Comparison of ENCODE assay signal across 35 cellular contexts in the genomic region with DNA sequence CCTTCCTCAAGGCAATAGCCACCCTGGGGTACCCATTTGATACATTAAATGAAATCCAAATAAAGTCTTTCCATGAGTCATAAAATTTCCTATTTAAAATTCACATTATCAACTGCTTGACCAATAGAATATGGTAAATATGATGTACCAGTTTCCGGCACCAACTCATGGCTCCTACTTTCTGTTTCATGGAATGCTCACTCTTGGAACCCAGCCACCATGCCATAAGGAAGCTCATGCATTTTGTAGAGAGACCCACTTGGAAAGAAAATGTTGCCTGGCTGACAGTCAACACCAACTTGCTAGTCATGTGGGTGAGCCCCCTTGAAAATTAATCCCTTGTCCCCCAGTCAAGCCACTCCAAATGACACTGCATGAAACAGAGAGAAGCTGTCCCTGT. TPM values are rescaled to one million over a fixed set of nuclear protein-coding genes. Genes with fewer than 3 reads are reported as not detected.
A peak's percentile ranks its signal among the peaks of the same experiment; 100 is the strongest.
DNase-seq lines count a peak whose midpoint lies in the region; TF ChIP-seq lines count a peak whose summit lies in the region.
"Had no signal": no experiment of that assay in that cellular context is flagged by ENCODE, and none has a peak within 500 bp of the region (broad histone marks: within the 10 kb centered on the region; RNA-seq: fewer than 3 reads in every experiment).

No MANE protein-coding gene starts in this region.

- no peak overlapping the region for H3K27ac ChIP-seq in OCI-LY7 (ENCODE audit: low read depth, low read length, poor library complexity, severe bottlenecking)
- no peak overlapping the region for H3K27ac ChIP-seq in Peyer's patch
- H3K27ac ChIP-seq: esophagus muscularis mucosa, foreskin keratinocyte, ovary had no signal

- H3K9me3 ChIP-seq in OCI-LY7 (ENCODE audit: low read length) = no peaks in the 10 kb centered on the region
- H3K9me3 ChIP-seq in Peyer's patch = no peaks in the 10 kb centered on the region
- H3K9me3 ChIP-seq: esophagus muscularis mucosa, heart right ventricle, ovary had no signal

- H3K27ac Mint-ChIP-seq in chondrocyte (ENCODE audit: unreplicated experiment) (peak overlapping the region; percentile 62), osteocyte (ENCODE audit: unreplicated experiment) (peak overlapping the region; percentile 41)
- H3K27ac Mint-ChIP-seq: activated B cell treated with CpG ODN at 0.5 μM for 24 hours; activated naive CD8-positive, alpha-beta T cell; B cell; CD4-positive, alpha-beta memory T cell; endodermal cell; H9; natural killer cell treated with Interleukin-12 subunit alpha and Interleukin-12 subunit beta and Interleukin-15 and Interleukin-18, amount 100 ng/mL, for 72 hours; T-cell had no signal

- H3K36me3 ChIP-seq in OCI-LY7 (ENCODE audit: insufficient read depth, low read length) (no peaks in the 10 kb centered on the region), Peyer's patch (no peaks in the 10 kb centered on the region)
- H3K36me3 ChIP-seq: ovary had no signal

- no peaks in the 10 kb centered on the region for H4K20me1 ChIP-seq in OCI-LY7 (ENCODE audit: insufficient read depth, low read length)

- H3K36me3 Mint-ChIP-seq in chondrocyte (ENCODE audit: low read depth) (peaks cover 3% of the 10 kb centered on the region), osteocyte (ENCODE audit: unreplicated experiment) (peaks cover 10% of the 10 kb centered on the region)
- H3K36me3 Mint-ChIP-seq: activated naive CD8-positive, alpha-beta T cell; CD4-positive, alpha-beta memory T cell; natural killer cell treated with Interleukin-12 subunit alpha and Interleukin-12 subunit beta and Interleukin-15 and Interleukin-18, amount 100 ng/mL, for 72 hours; T-cell had no signal

- POLR2A ChIA-PET in OCI-LY7 (lab: Charles Lee) = interaction anchor here (0.6 to 1.0 kb wide), 3 partner anchors 14 to 208 kb away, joined by 3 to 4 read pairs (median 3); no protein-coding TSS in a partner anchor

- H3K9me2 ChIP-seq in OCI-LY7 (ENCODE audit: insufficient read depth, low read length) = 0 out of 2 replicates have a peak, but pooled peaks cover 3% of the 10 kb centered on the region

- H3K4me3 Mint-ChIP-seq in chondrocyte (ENCODE audit: unreplicated experiment) = no peak overlapping the region
- no peak overlapping the region for H3K4me3 Mint-ChIP-seq in osteocyte (ENCODE audit: unreplicated experiment)
- H3K4me3 Mint-ChIP-seq: activated B cell treated with CpG ODN at 0.5 μM for 24 hours; activated naive CD8-positive, alpha-beta T cell; B cell; CD4-positive, alpha-beta memory T cell; endodermal cell; H9; natural killer cell treated with Interleukin-12 subunit alpha and Interleukin-12 subunit beta and Interleukin-15 and Interleukin-18, amount 100 ng/mL, for 72 hours; T-cell had no signal

- no peaks in the 10 kb centered on the region for H3K27me3 ChIP-seq in Peyer's patch
- H3K27me3 ChIP-seq: esophagus muscularis mucosa, foreskin keratinocyte, ovary had no signal

- H3K4me1 ChIP-seq in OCI-LY7 (ENCODE audit: insufficient read depth, low read length, poor library complexity, severe bottlenecking) (no peaks in the 10 kb centered on the region), Peyer's patch (peaks cover 0 to 9% (median 0%) of the 10 kb centered on the region in 4 donors)

- TF ChIP-seq POLR2A in Peyer's patch (IDR thresholded peaks at IDR 0.05) = no peak

- H3K79me2 ChIP-seq in OCI-LY7 (ENCODE audit: insufficient read depth, low read depth, low read length) = no peaks in the 10 kb centered on the region

- no peak overlapping the region for H3K4me3 ChIP-seq in OCI-LY7 (ENCODE audit: low read depth, low read length, poor library complexity, severe bottlenecking)
- H3K4me3 ChIP-seq in Peyer's patch = no peak overlapping the region
- H3K4me3 ChIP-seq: esophagus muscularis mucosa, GM12878, heart right ventricle, ovary, skin epidermis had no signal

- TF ChIP-seq CTCF in chondrocyte (IDR thresholded peaks at IDR 0.05) (no peak), osteocyte (IDR thresholded peaks at IDR 0.05) (no peak), OCI-LY7 (conservative IDR thresholded peaks at IDR 0.05; ENCODE audit: low read length) (no peak), Peyer's patch (IDR thresholded peaks at IDR 0.05) (no peak)

- no peak overlapping the region for H2AFZ ChIP-seq in OCI-LY7 (ENCODE audit: low read length)

- peaks cover 88% of the 10 kb centered on the region for H3K4me1 Mint-ChIP-seq in chondrocyte (ENCODE audit: low read depth)
- H3K4me1 Mint-ChIP-seq in osteocyte (ENCODE audit: unreplicated experiment) = peaks cover 66% of the 10 kb centered on the region
- H3K4me1 Mint-ChIP-seq: CD4-positive, alpha-beta memory T cell; T-cell had no signal

- DNase-seq in DMS 273 (lab: John Stamatoyannopoulos, UW; ENCODE audit: unreplicated experiment) (peak; percentile 95), NCI-H524 (lab: John Stamatoyannopoulos, UW) (peak; percentile 54 to 84), chondrocyte (ENCODE audit: low spot score) (no peak), osteocyte (ENCODE audit: extremely low spot score, unreplicated experiment) (no peak), OCI-LY7 (ENCODE audit: low spot score) (no peak), Peyer's patch (no peak)
- no peak for DNase-seq in activated naive CD4-positive, alpha-beta T cell (lab: John Stamatoyannopoulos, UW)
- DNase-seq: ACHN; activated B cell treated with CpG ODN at 0.5 μM for 24 hours; activated CD4-positive, alpha-beta T cell treated with anti-CD3 and anti-CD28 coated beads, Interleukin-2, amount 50 U/mL, for 1 hour; activated effector memory CD4-positive, alpha-beta T cell treated with Interleukin-2 at 50 U/mL for 16 hours; activated T-cell treated with anti-CD3 and anti-CD28 coated beads, Interleukin-2, amount 50 U/mL, for 1 hour; caudate nucleus; CD4-positive, alpha-beta memory T cell; cortex of kidney; endodermal cell; foreskin keratinocyte; H9; heart right ventricle; KBM-7; kidney; NCI-H1092 treated with DMSO at 0.1 percent for 48 hours; NCI-H187; NCI-H2171; NCI-H69; ovary; SIG-M5; stimulated activated naive CD4-positive, alpha-beta T cell treated with Interleukin-2 at 50 U/mL for 16 hours; T-cell had no signal

- CTCF ChIA-PET in OCI-LY7 (lab: Charles Lee; ENCODE audit: unreplicated experiment) = no interaction called here

- no peaks in the 10 kb centered on the region for H3K9me3 Mint-ChIP-seq in chondrocyte (ENCODE audit: low read depth)
- no peaks in the 10 kb centered on the region for H3K9me3 Mint-ChIP-seq in osteocyte (ENCODE audit: unreplicated experiment)
- H3K9me3 Mint-ChIP-seq: activated B cell treated with CpG ODN at 0.5 μM for 24 hours; endodermal cell; H9; natural killer cell treated with Interleukin-12 subunit alpha and Interleukin-12 subunit beta and Interleukin-15 and Interleukin-18, amount 100 ng/mL, for 72 hours; T-cell had no signal

- intact Hi-C loops in OCI-LY7 (cut with micrococcal nuclease; ENCODE audit: unreplicated experiment) = no loop called here

- H3K27me3 Mint-ChIP-seq in chondrocyte (ENCODE audit: low read depth) = no peaks in the 10 kb centered on the region
- H3K27me3 Mint-ChIP-seq in osteocyte (ENCODE audit: unreplicated experiment) = no peaks in the 10 kb centered on the region
- H3K27me3 Mint-ChIP-seq: activated naive CD8-positive, alpha-beta T cell; B cell; T-cell had no signal

- no peak overlapping the region for H3K4me2 ChIP-seq in OCI-LY7 (ENCODE audit: low read length)

- no TSS peak for BruUV-seq in OCI-LY7 (replicated peaks; lab: Mats Ljungman, UMichigan)

RNA-seq across cellular contexts. Expression of a gene that starts 57.2 kb away (rescaled TPM):
- 107 to 121 TPM (median 111 TPM) in 3 replicates for total RNA-seq in chondrocyte
- total RNA-seq in osteocyte = 116 and 120 TPM in 2 replicates
- not detected in 2 replicates for total RNA-seq in OCI-LY7 (2014; rRNA removed; shearing (Covaris generic))
- 0.15 TPM in 1 of 2 replicates, not detected in the other for total RNA-seq in OCI-LY7 (2022)
- 10 to 100 TPM; 13.8 to 62.7 (median 18.5) TPM for total RNA-seq in Peyer's patch

Comparison
In these comparisons a context has a peak if more than half of its experiments do, and no peak if none do; other contexts are left out.
1. DNase-seq: peak in DMS 273 (single experiment) and NCI-H524 (2 of 2); none in chondrocyte (single experiment), osteocyte (single experiment), activated naive CD4-positive, alpha-beta T cell (0 of 4), OCI-LY7 (single experiment) and Peyer's patch (0 of 3).
2. RNA of a gene that starts 57.2 kb away (total RNA-seq): 116 to 120 TPM in osteocyte, 107 to 121 TPM in chondrocyte and 13.8 to 62.7 TPM in Peyer's patch; 0.15 TPM in OCI-LY7; every median in the first group is over 10 times any median in the second.